1 cellular context compared by ENCODE assay signal in the genomic region with DNA sequence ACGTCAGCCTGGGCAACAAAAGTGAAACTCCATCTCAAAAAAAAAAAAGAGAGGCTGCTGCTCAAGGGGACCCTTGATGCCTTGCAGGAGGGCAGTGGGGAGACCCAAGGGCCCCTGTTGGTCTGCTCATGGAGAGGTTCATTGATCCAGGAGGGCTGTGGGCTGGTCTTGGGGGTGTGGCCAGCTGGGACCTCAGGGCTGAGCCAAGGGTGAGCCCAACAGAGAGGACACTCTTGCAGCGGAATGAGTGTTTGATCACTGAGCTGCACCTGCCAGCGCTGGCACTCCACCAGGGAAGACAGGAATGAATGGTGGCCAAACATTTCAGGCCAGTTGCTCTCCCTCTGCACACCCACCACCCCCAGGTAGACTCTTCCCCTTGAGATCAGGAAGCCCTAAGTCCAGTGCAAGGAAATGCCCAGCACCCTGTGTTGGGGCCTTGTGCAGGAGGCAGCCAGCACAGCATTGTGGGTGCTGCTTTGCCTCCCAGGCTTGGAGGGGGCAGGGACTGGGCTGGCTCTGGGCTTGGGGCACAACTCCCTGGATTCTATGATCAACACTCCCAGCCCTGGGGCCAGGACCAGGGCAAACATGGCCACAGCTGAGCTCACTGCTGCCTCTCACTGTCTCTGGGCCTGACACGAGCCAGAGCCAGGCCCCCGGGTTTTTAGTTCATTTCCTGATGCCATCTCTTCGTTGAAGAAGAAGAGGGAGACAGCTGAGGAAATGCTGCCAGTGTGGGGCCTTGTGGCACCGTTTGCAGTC.
TF ChIP-seq lines count a peak whose summit lies in the region.

No MANE protein-coding gene starts in this region.

TF ChIP-seq in WTC11, 78 proteins besides CTCF, POLR2A, EP300 and RAD21:
- no peak for TF ChIP-seq NR3C1 (CRISPR knock-in tag; conservative IDR thresholded peaks at IDR 0.05; ENCODE audit: low read depth)
- TF ChIP-seq CREM (CRISPR knock-in tag; IDR thresholded peaks at IDR 0.05) = no peak
- no peak for TF ChIP-seq ZMAT4 (CRISPR knock-in tag; IDR thresholded peaks at IDR 0.05)
- TF ChIP-seq ZBTB21 (CRISPR knock-in tag; IDR thresholded peaks at IDR 0.05; ENCODE audit: borderline replicate concordance) = no peak
- TF ChIP-seq GABPB1 (CRISPR knock-in tag; IDR thresholded peaks at IDR 0.05) = no peak
- TF ChIP-seq, protein P1, sequence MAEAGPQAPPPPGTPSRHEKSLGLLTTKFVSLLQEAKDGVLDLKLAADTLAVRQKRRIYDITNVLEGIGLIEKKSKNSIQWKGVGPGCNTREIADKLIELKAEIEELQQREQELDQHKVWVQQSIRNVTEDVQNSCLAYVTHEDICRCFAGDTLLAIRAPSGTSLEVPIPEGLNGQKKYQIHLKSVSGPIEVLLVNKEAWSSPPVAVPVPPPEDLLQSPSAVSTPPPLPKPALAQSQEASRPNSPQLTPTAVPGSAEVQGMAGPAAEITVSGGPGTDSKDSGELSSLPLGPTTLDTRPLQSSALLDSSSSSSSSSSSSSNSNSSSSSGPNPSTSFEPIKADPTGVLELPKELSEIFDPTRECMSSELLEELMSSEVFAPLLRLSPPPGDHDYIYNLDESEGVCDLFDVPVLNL (CRISPR knock-in tag; IDR thresholded peaks at IDR 0.05; ENCODE audit: borderline replicate concordance, low read depth) = no peak
- TF ChIP-seq NFATC4 (CRISPR knock-in tag; IDR thresholded peaks at IDR 0.05) = no peak
